Comparison of ENCODE assay signal across 24 cellular contexts in genomic region chr4:142683503-142683902, GRCh38.
"Had no signal": no experiment of that assay in that cellular context is flagged by ENCODE, and none has a peak within 500 bp of the region (broad histone marks: within the 10 kb centered on the region; RNA-seq: fewer than 3 reads in every experiment).

No MANE protein-coding gene starts in this region.

- H3K4me3 ChIP-seq: left ventricle myocardium inferior, lower lobe of right lung, psoas muscle, right lobe of liver, thoracic aorta, transverse colon had no signal

- H3K36me3 ChIP-seq: left ventricle myocardium inferior, lower lobe of right lung, neutrophil, right lobe of liver, thoracic aorta, transverse colon had no signal

- H3K4me1 Mint-ChIP-seq: immature natural killer cell; naive B cell; nephron progenitor cell; stimulated activated effector memory CD8-positive, alpha-beta T cell treated with anti-CD3 and anti-CD28 coated beads, Interleukin-12 subunit alpha, Interleukin-12 subunit beta, amount 100 ng/mL, for 72 hours had no signal

- DNase-seq: cerebellar nuclear complex; effector memory CD8-positive, alpha-beta T cell; immature natural killer cell; kidney; left cardiac atrium; left ventricle myocardium inferior; lower lobe of right lung; mesenchymal stem cell; midbrain; naive B cell; nephron progenitor cell; psoas muscle; retina; right lobe of liver; stimulated activated CD4-positive, alpha-beta T cell treated with anti-CD3 and anti-CD28 coated beads, Interleukin-4, amount 100 ng/mL, for 1 hour; stimulated activated CD8-positive, alpha-beta memory T cell treated with anti-CD3 and anti-CD28 coated beads, Interleukin-4, amount 100 ng/mL, for 48 hours; transverse colon had no signal

- H3K27ac ChIP-seq: foreskin keratinocyte, left ventricle myocardium inferior, lower lobe of right lung, neutrophil, psoas muscle, right lobe of liver, thoracic aorta, transverse colon had no signal

- H3K4me1 ChIP-seq: foreskin keratinocyte, lower lobe of right lung, psoas muscle, right lobe of liver, transverse colon had no signal

- H3K36me3 Mint-ChIP-seq: immature natural killer cell; naive B cell; stimulated activated effector memory CD8-positive, alpha-beta T cell treated with anti-CD3 and anti-CD28 coated beads, Interleukin-12 subunit alpha, Interleukin-12 subunit beta, amount 100 ng/mL, for 72 hours had no signal

- H3K9me3 Mint-ChIP-seq: dendritic cell treated with granulocyte-macrophage colony-stimulating factor and Interleukin-4, amounts not matched to agents 40 ng/mL and 50 ng/mL, for 4 days; effector memory CD8-positive, alpha-beta T cell; naive B cell; nephron progenitor cell; stimulated activated effector memory CD8-positive, alpha-beta T cell treated with anti-CD3 and anti-CD28 coated beads, Interleukin-12 subunit alpha, Interleukin-12 subunit beta, amount 100 ng/mL, for 72 hours; stimulated activated naive CD8-positive, alpha-beta T cell treated with anti-CD3 and anti-CD28 coated beads, Interleukin-15, Interleukin-2, amounts not matched to agents 100 ng/mL and 50 ng/mL, for 24 hours had no signal

- H3K27ac Mint-ChIP-seq: dendritic cell treated with granulocyte-macrophage colony-stimulating factor and Interleukin-4, amounts not matched to agents 40 ng/mL and 50 ng/mL, for 4 days; effector memory CD8-positive, alpha-beta T cell; immature natural killer cell; naive B cell; nephron progenitor cell; stimulated activated effector memory CD8-positive, alpha-beta T cell treated with anti-CD3 and anti-CD28 coated beads, Interleukin-12 subunit alpha, Interleukin-12 subunit beta, amount 100 ng/mL, for 72 hours; stimulated activated naive CD8-positive, alpha-beta T cell treated with anti-CD3 and anti-CD28 coated beads, Interleukin-15, Interleukin-2, amounts not matched to agents 100 ng/mL and 50 ng/mL, for 24 hours had no signal

- H3K27me3 Mint-ChIP-seq: dendritic cell treated with granulocyte-macrophage colony-stimulating factor and Interleukin-4, amounts not matched to agents 40 ng/mL and 50 ng/mL, for 4 days; naive B cell; stimulated activated naive CD8-positive, alpha-beta T cell treated with anti-CD3 and anti-CD28 coated beads, Interleukin-15, Interleukin-2, amounts not matched to agents 100 ng/mL and 50 ng/mL, for 24 hours had no signal

- ATAC-seq: effector memory CD8-positive, alpha-beta T cell; esophagus mucosa; foreskin keratinocyte; left cardiac atrium; lower lobe of right lung; psoas muscle; right lobe of liver; stimulated activated effector memory CD8-positive, alpha-beta T cell treated with anti-CD3 and anti-CD28 coated beads, Interleukin-12 subunit alpha, Interleukin-12 subunit beta, amount 100 ng/mL, for 72 hours had no signal

- H3K27me3 ChIP-seq: foreskin keratinocyte, neutrophil, right lobe of liver, transverse colon had no signal

- H3K4me3 Mint-ChIP-seq: dendritic cell treated with granulocyte-macrophage colony-stimulating factor and Interleukin-4, amounts not matched to agents 40 ng/mL and 50 ng/mL, for 4 days; effector memory CD8-positive, alpha-beta T cell; immature natural killer cell; naive B cell; nephron progenitor cell; stimulated activated effector memory CD8-positive, alpha-beta T cell treated with anti-CD3 and anti-CD28 coated beads, Interleukin-12 subunit alpha, Interleukin-12 subunit beta, amount 100 ng/mL, for 72 hours; stimulated activated naive CD8-positive, alpha-beta T cell treated with anti-CD3 and anti-CD28 coated beads, Interleukin-15, Interleukin-2, amounts not matched to agents 100 ng/mL and 50 ng/mL, for 24 hours had no signal

- H3K9me3 ChIP-seq: left ventricle myocardium inferior, lower lobe of right lung, neutrophil, psoas muscle, right lobe of liver, thoracic aorta, transverse colon had no signal
